In genomic region chr1:11838349-11839272, GRCh38 we compare ENCODE assay signal across 8 cellular contexts. TPM values are rescaled to one million over a fixed set of nuclear protein-coding genes. Genes with fewer than 3 reads are reported as not detected.
A peak's percentile ranks its signal among the peaks of the same experiment; 100 is the strongest.
DNase-seq lines count a peak whose midpoint lies in the region; ATAC-seq and TF ChIP-seq lines count a peak whose summit lies in the region.

No MANE protein-coding gene starts in this region.

- H3K27me3 ChIP-seq in right cardiac atrium (ENCODE audit: control insufficient read depth, insufficient read depth) = no peaks in the 10 kb centered on the region
- no peaks in the 10 kb centered on the region for H3K27me3 ChIP-seq in sigmoid colon

- TF ChIP-seq POLR2A in sigmoid colon (IDR thresholded peaks at IDR 0.05) = no peak

- DNase-seq in NCI-H1105 (lab: John Stamatoyannopoulos, UW) (peak; percentile 59), T1000 (lab: John Stamatoyannopoulos, UW) (peak; percentile 43), amygdala (lab: John Stamatoyannopoulos, UW) (peak in 51 of 56 donors; percentile 5 to 76 (median 37)), right cardiac atrium (peak; percentile 75 to 91 (median 88)), sigmoid colon (peak; percentile 86), OCI-M2 (lab: John Stamatoyannopoulos, UW; ENCODE audit: unreplicated experiment) (no peak)

- TF ChIP-seq EP300 in sigmoid colon (IDR thresholded peaks at IDR 0.05) = no peak

- H3K4me1 ChIP-seq in right cardiac atrium (ENCODE audit: control insufficient read depth, insufficient read depth, low read length) (no peaks in the 10 kb centered on the region), sigmoid colon (no peaks in the 10 kb centered on the region)

- intact Hi-C loops in right cardiac atrium (cut with DNase I) = loop anchor here (1.0 to 10.0 kb wide), 6 partner anchors 54 to 186 kb away; no protein-coding TSS in a partner anchor
- intact Hi-C loops in sigmoid colon (cut with DNase I) = loop anchor here (5.0 kb wide), 3 partner anchors 54 to 194 kb away; no protein-coding TSS in a partner anchor

- peak; percentile 49 for TF ChIP-seq CTCF in GM12801 (IDR thresholded peaks at IDR 0.05; ENCODE audit: extremely low read depth, insufficient read length)
- peak; percentile 92 to 98 (median 94) for TF ChIP-seq CTCF in sigmoid colon (IDR thresholded peaks at IDR 0.05)

- WGBS in right cardiac atrium = 62% methylated on average over 40 of the region's 40 CpGs
- WGBS in sigmoid colon, 2 donors = 65 to 69% methylated on average over 40 of the region's 40 CpGs

- no peak overlapping the region for H3K27ac ChIP-seq in right cardiac atrium (ENCODE audit: low read length)
- H3K27ac ChIP-seq in sigmoid colon = no peak overlapping the region

- H3K4me3 ChIP-seq in right cardiac atrium (ENCODE audit: low read length) (no peak overlapping the region), sigmoid colon (no peak overlapping the region)

- H3K36me3 ChIP-seq in sigmoid colon = peaks cover 60 to 98% (median 72%) of the 10 kb centered on the region in 4 donors

- H3K9me3 ChIP-seq in right cardiac atrium (ENCODE audit: control insufficient read depth, low read length) (no peaks in the 10 kb centered on the region), sigmoid colon (no peaks in the 10 kb centered on the region)

- ATAC-seq in right cardiac atrium (peak; percentile 47 to 50), HG03139 (IDR thresholded peaks at IDR 0.05; ENCODE audit: unreplicated experiment) (no peak)

RNA-seq across cellular contexts. Expression of gene NPPA, which starts 9.0 kb away (rescaled TPM):
- total RNA-seq in right cardiac atrium (over 10,000 TPM; 26,185 to 59,291 (median 38,228) TPM), sigmoid colon (not detected)
- polyA plus RNA-seq in right cardiac atrium (45,715 TPM), sigmoid colon (1 to 10 TPM in 1 of 3 donors, under 1 TPM in 1, not detected in 1; 0.92 to 8.6 TPM)

RNA-seq across cellular contexts. Expression of gene NPPB, which starts 20.1 kb away (rescaled TPM):
- total RNA-seq in right cardiac atrium = 1,000 to 10,000 TPM in 1 of 4 donors, 100 to 1,000 TPM in 1, 10 to 100 TPM in 2; 37.1 to 2,245 (median 160) TPM
- 1,679 TPM for polyA plus RNA-seq in right cardiac atrium
- not detected for total RNA-seq in sigmoid colon
- 1 to 10 TPM in 2 of 3 donors, not detected in 1; 2.0 to 8.4 TPM for polyA plus RNA-seq in sigmoid colon

RNA-seq across cellular contexts. Expression of gene CLCN6, which starts 32.6 kb away (rescaled TPM):
- total RNA-seq in right cardiac atrium = 10 to 100 TPM; 30.4 to 54.9 (median 36.8) TPM
- polyA plus RNA-seq in right cardiac atrium = 16.2 TPM
- total RNA-seq in sigmoid colon = 10 to 100 TPM; 12.1 to 19.7 (median 16.1) TPM
- 10 to 100 TPM in 1 of 3 donors, 1 to 10 TPM in 2; 3.0 to 17.6 (median 3.7) TPM for polyA plus RNA-seq in sigmoid colon

RNA-seq across cellular contexts. Expression of gene MTHFR, which starts 32.8 kb away (rescaled TPM):
- total RNA-seq in right cardiac atrium (10 to 100 TPM; 46.6 to 75.2 (median 58.9) TPM), sigmoid colon (10 to 100 TPM; 16.8 to 38.3 (median 27.9) TPM)
- polyA plus RNA-seq in right cardiac atrium (36.7 TPM), sigmoid colon (10 to 100 TPM in 2 of 3 donors, 1 to 10 TPM in 1; 6.6 to 34.6 (median 13.6) TPM)

Comparison
In these comparisons a context has a peak if more than half of its experiments do, and no peak if none do; other contexts are left out.
1. RNA of gene NPPA, which starts 9.0 kb away (total RNA-seq): 26,185 to 59,291 TPM in right cardiac atrium; not detected in sigmoid colon; every median in the first group is over 1,000 times any median in the second.
2. RNA of gene NPPB, which starts 20.1 kb away (total RNA-seq): 37.1 to 2,245 TPM in right cardiac atrium; not detected in sigmoid colon; every median in the first group is over 10 times any median in the second.